ENCODE assay signal across 14 cellular contexts in genomic region chr10:28457110-28457509, GRCh38.
DNase-seq lines count a peak whose midpoint lies in the region; ATAC-seq and TF ChIP-seq lines count a peak whose summit lies in the region.
"Had no signal": no experiment of that assay in that cellular context is flagged by ENCODE, and none has a peak within 500 bp of the region (broad histone marks: within the 10 kb centered on the region; RNA-seq: fewer than 3 reads in every experiment).

No MANE protein-coding gene starts in this region.

- H2AFZ ChIP-seq in trophoblast cell (ENCODE audit: insufficient read depth, low read length, poor library complexity): no peak overlapping the region

- peaks cover 21% of the 10 kb centered on the region for H3K4me1 Mint-ChIP-seq in endodermal cell
- H3K4me1 Mint-ChIP-seq: CD4-positive, CD25-positive, alpha-beta regulatory T cell; CD8-positive, alpha-beta memory T cell had no signal

- H3K4ac ChIP-seq in trophoblast cell (ENCODE audit: low read depth, low read length): no peak overlapping the region

- no peak overlapping the region for H3K9ac ChIP-seq in endodermal cell (ENCODE audit: extremely low read depth, low read length, poor library complexity, severe bottlenecking)
- no peak overlapping the region for H3K9ac ChIP-seq in trophoblast cell (ENCODE audit: low read length)

- no peaks in the 10 kb centered on the region for H3K79me2 ChIP-seq in trophoblast cell (ENCODE audit: control insufficient read depth, insufficient read depth, low read length, poor library complexity)

- H3K27ac ChIP-seq in endodermal cell (ENCODE audit: low read depth, low read length) (no peak overlapping the region), trophoblast cell (ENCODE audit: low read depth, low read length) (peak overlapping the region; percentile 39), right atrium auricular region (no peak overlapping the region)

- H3K4me2 ChIP-seq in trophoblast cell (ENCODE audit: low read length): no peak overlapping the region

- peaks cover 15% of the 10 kb centered on the region for H3K9me3 Mint-ChIP-seq in endodermal cell

- ATAC-seq in GM19351 (IDR thresholded peaks at IDR 0.05; ENCODE audit: unreplicated experiment): no peak

- H4K8ac ChIP-seq in trophoblast cell (ENCODE audit: low read depth, low read length): no peak overlapping the region

- no peak overlapping the region for H3K4me3 Mint-ChIP-seq in endodermal cell
- H3K4me3 Mint-ChIP-seq: CD4-positive, CD25-positive, alpha-beta regulatory T cell; CD8-positive, alpha-beta memory T cell had no signal

- H3K27me3 Mint-ChIP-seq in endodermal cell (ENCODE audit: insufficient read depth): no peaks in the 10 kb centered on the region

- no peaks in the 10 kb centered on the region for H3K36me3 ChIP-seq in endodermal cell (ENCODE audit: control insufficient read depth, insufficient read depth, low read length)
- H3K36me3 ChIP-seq in trophoblast cell (ENCODE audit: control insufficient read depth in 1 of 2, insufficient read depth in 2 of 2, low read length in 2 of 2): no peaks in the 10 kb centered on the region
- no peaks in the 10 kb centered on the region for H3K36me3 ChIP-seq in right atrium auricular region
- H3K36me3 ChIP-seq: BE2C had no signal

- no peak overlapping the region for H2BK5ac ChIP-seq in trophoblast cell (ENCODE audit: low read depth, low read length, poor library complexity)

- H3K27me3 ChIP-seq in endodermal cell (ENCODE audit: control insufficient read depth, insufficient read depth, low read length, poor library complexity, severe bottlenecking): no peaks in the 10 kb centered on the region
- H3K27me3 ChIP-seq in trophoblast cell (ENCODE audit: insufficient read depth, low read length): no peaks in the 10 kb centered on the region
- H3K27me3 ChIP-seq in right atrium auricular region: no peaks in the 10 kb centered on the region
- H3K27me3 ChIP-seq: BE2C had no signal

- H3K79me1 ChIP-seq in trophoblast cell (ENCODE audit: low read length): no peaks in the 10 kb centered on the region

- H2AK5ac ChIP-seq in trophoblast cell (ENCODE audit: low read length): no peak overlapping the region

- 94 to 100% methylated on average over 2 of the region's 2 CpGs for WGBS in endodermal cell (ENCODE audit: insufficient coverage in 1 of 2, insufficient read length in 1 of 2), 2 experiments
- WGBS in trophoblast cell (ENCODE audit: extremely low coverage, insufficient coverage, insufficient read length): no CpG with 5 or more reads among the region's 2 CpGs

- H2BK12ac ChIP-seq in trophoblast cell (ENCODE audit: low read length): no peak overlapping the region

- DNase-seq in LNCaP clone FGC (ENCODE audit: low read depth): peak; percentile 44
- no peak for DNase-seq in endodermal cell
- DNase-seq in trophoblast cell: no peak
- DNase-seq in D341Med (ENCODE audit: low spot score): no peak
- DNase-seq in right atrium auricular region (ENCODE audit: low spot score): no peak
- DNase-seq: ACHN; BE2C; C1 segment of cervical spinal cord; CD4-positive, CD25-positive, alpha-beta regulatory T cell; CD8-positive, alpha-beta memory T cell; COR-L47; GOT3; H7 had no signal

- H3K4me3 ChIP-seq in LNCaP clone FGC (ENCODE audit: low read depth, low read length) (no peak overlapping the region), endodermal cell (ENCODE audit: low read length) (no peak overlapping the region), trophoblast cell (ENCODE audit: low read depth, low read length) (no peak overlapping the region), right atrium auricular region (no peak overlapping the region)

- TF ChIP-seq CTCF in LNCaP clone FGC (IDR thresholded peaks at IDR 0.05; ENCODE audit: control insufficient read depth, extremely low read depth, insufficient read depth): no peak
- no peak for TF ChIP-seq CTCF in endodermal cell (conservative IDR thresholded peaks at IDR 0.05)
- TF ChIP-seq CTCF in right atrium auricular region (IDR thresholded peaks at IDR 0.05): no peak

- H4K12ac ChIP-seq in trophoblast cell (ENCODE audit: low read depth, low read length): no peak overlapping the region

- no peaks in the 10 kb centered on the region for H3K36me3 Mint-ChIP-seq in endodermal cell (ENCODE audit: low read depth)
- H3K36me3 Mint-ChIP-seq: CD4-positive, CD25-positive, alpha-beta regulatory T cell had no signal

- peak overlapping the region; percentile 53 for H3K27ac Mint-ChIP-seq in endodermal cell
- H3K27ac Mint-ChIP-seq: CD4-positive, CD25-positive, alpha-beta regulatory T cell; CD8-positive, alpha-beta memory T cell had no signal

- H3K23ac ChIP-seq in trophoblast cell (ENCODE audit: low read length): no peak overlapping the region

- H3K18ac ChIP-seq in trophoblast cell (ENCODE audit: low read length): no peak overlapping the region

- H4K91ac ChIP-seq in trophoblast cell (ENCODE audit: low read depth, low read length): no peak overlapping the region

- H3K14ac ChIP-seq in trophoblast cell (ENCODE audit: low read length): no peak overlapping the region

- H3K4me1 ChIP-seq in endodermal cell (ENCODE audit: control insufficient read depth, insufficient read depth, low read length) (no peaks in the 10 kb centered on the region), trophoblast cell (ENCODE audit: control insufficient read depth in 1 of 2, insufficient read depth in 2 of 2, low read length in 2 of 2) (peaks cover 0 to 8% of the 10 kb centered on the region in 2 experiments), right atrium auricular region (no peaks in the 10 kb centered on the region)
- H3K4me1 ChIP-seq: BE2C had no signal

- peaks cover 9% of the 10 kb centered on the region for H3K9me3 ChIP-seq in endodermal cell (ENCODE audit: control insufficient read depth, low read length)
- no peaks in the 10 kb centered on the region for H3K9me3 ChIP-seq in trophoblast cell (ENCODE audit: insufficient read depth, low read depth, low read length)
- no peaks in the 10 kb centered on the region for H3K9me3 ChIP-seq in right atrium auricular region
- H3K9me3 ChIP-seq: BE2C had no signal

- H2BK120ac ChIP-seq in trophoblast cell (ENCODE audit: insufficient read depth, low read length, poor library complexity): no peak overlapping the region
